16 cellular contexts compared by ENCODE assay signal in genomic region chr10:121539757-121540156, GRCh38. TPM values are rescaled to one million over a fixed set of nuclear protein-coding genes. Genes with fewer than 3 reads are reported as not detected.
DNase-seq lines count a peak whose midpoint lies in the region; ATAC-seq and TF ChIP-seq lines count a peak whose summit lies in the region.
"Had no signal": no experiment of that assay in that cellular context is flagged by ENCODE, and none has a peak within 500 bp of the region (broad histone marks: within the 10 kb centered on the region; RNA-seq: fewer than 3 reads in every experiment).

No MANE protein-coding gene starts in this region.

- peaks cover 14% of the 10 kb centered on the region; the same call in 1 of the 2 replicates for H3K79me2 ChIP-seq in H9 (ENCODE audit: insufficient read depth, low read length)

- peaks cover 3% of the 10 kb centered on the region for H3K79me1 ChIP-seq in H9 (ENCODE audit: insufficient read depth, low read depth, low read length, poor library complexity, severe bottlenecking)

- H2BK12ac ChIP-seq in H9 (ENCODE audit: insufficient read length, low read depth, low read length) = no peak overlapping the region

- no peak for DNase-seq in H9
- DNase-seq in NCI-H446 (lab: John Stamatoyannopoulos, UW) = peak; percentile 8 to 57
- DNase-seq in caudate nucleus (lab: John Stamatoyannopoulos, UW) = peak in 2 of 61 donors; percentile 23 to 24
- DNase-seq in pons (ENCODE audit: low spot score) = peak; percentile 80
- DNase-seq in RKO (ENCODE audit: low spot score) = no peak
- no peak for DNase-seq in activated CD4-positive, alpha-beta T cell treated with anti-CD3 and anti-CD28 coated beads, Interleukin-2, amount 50 U/mL, for 4 hours
- DNase-seq in mucosa of descending colon = no peak
- no peak for DNase-seq in adrenal gland
- DNase-seq: DMS153, NCI-H146, NCI-H2081 treated with DMSO at 0.1 percent for 48 hours had no signal

- no peak overlapping the region for H4K8ac ChIP-seq in H9 (replicated peaks; ENCODE audit: insufficient read length, low read depth, low read length)

- peak overlapping the region in 2 of 3 experiments; percentile 45 to 85; a peak in 2 of 7 replicates for H3K27ac Mint-ChIP-seq in H9

- no peak for TF ChIP-seq CTCF in H9 (conservative IDR thresholded peaks at IDR 0.05)
- TF ChIP-seq CTCF in mucosa of descending colon (IDR thresholded peaks at IDR 0.05) = no peak
- no peak for TF ChIP-seq CTCF in adrenal gland (IDR thresholded peaks at IDR 0.05)

- peaks cover 79 to 86% of the 10 kb centered on the region in 2 experiments for H3K4me1 Mint-ChIP-seq in H9

- no peak overlapping the region for H3K4ac ChIP-seq in H9 (ENCODE audit: low read depth, low read length)

- H3K36me3 Mint-ChIP-seq in H9 (ENCODE audit: insufficient read depth in 1 of 3, low read depth in 3 of 3) = peaks cover 35 to 71% (median 59%) of the 10 kb centered on the region in 3 experiments

- intact Hi-C loops in mucosa of descending colon (cut with DNase I, micrococcal nuclease) (loop anchor here in 1 of 2 donors (10.0 kb wide), 1 partner anchor 55 kb away; the partner anchor contains the start of gene FGFR2), adrenal gland (cut with DNase I) (no loop called here)

- no peak overlapping the region for H3K18ac ChIP-seq in H9 (ENCODE audit: insufficient read length, low read depth, low read length)

- no peak overlapping the region for H4K91ac ChIP-seq in H9 (ENCODE audit: insufficient read length, low read depth, low read length)

- H3K27ac ChIP-seq in H9 (ENCODE audit: insufficient read length, low read depth, low read length) (no peak overlapping the region), caudate nucleus (ENCODE audit: low read depth, low read length) (peak overlapping the region; percentile 22), adrenal gland (no peak overlapping the region)
- H3K27ac ChIP-seq: BLaER1, RWPE1 had no signal

- no peak overlapping the region for H3K9ac ChIP-seq in H9 (ENCODE audit: extremely low read depth, insufficient read length, low read length)
- H3K9ac ChIP-seq: BLaER1 had no signal

- no peak overlapping the region for H2BK15ac ChIP-seq in H9 (ENCODE audit: low read depth, low read length)

- no peak overlapping the region for H3T11ph ChIP-seq in H9 (ENCODE audit: low read length)

- no peak overlapping the region for H3K23ac ChIP-seq in H9 (ENCODE audit: insufficient read length, low read depth, low read length)

- no peak overlapping the region for H3K4me2 ChIP-seq in H9 (ENCODE audit: insufficient read depth, insufficient read length, low read length)
- H3K4me2 ChIP-seq: BLaER1 had no signal

- H3K4me1 ChIP-seq in H9 (ENCODE audit: insufficient read depth, low read length) (peaks cover 30% of the 10 kb centered on the region), mucosa of descending colon (ENCODE audit: low read depth) (no peaks in the 10 kb centered on the region), adrenal gland (replicated peaks in 1 of 2) (no peaks in the 10 kb centered on the region)
- H3K4me1 ChIP-seq: BLaER1 had no signal

- H3K27me3 Mint-ChIP-seq in H9 (ENCODE audit: low read depth) = no peaks in the 10 kb centered on the region

- H2BK5ac ChIP-seq in H9 (ENCODE audit: insufficient read length, low read length) = no peak overlapping the region

- no peak overlapping the region for H2AFZ ChIP-seq in H9 (ENCODE audit: low read length)

- peaks cover 5% of the 10 kb centered on the region for H3K23me2 ChIP-seq in H9 (ENCODE audit: insufficient read length, low read depth, low read length, poor library complexity, severe bottlenecking)

- H2AK5ac ChIP-seq in H9 (ENCODE audit: insufficient read length, low read length) = no peak overlapping the region

- TF ChIP-seq POLR2A in adrenal gland (IDR thresholded peaks at IDR 0.05) = no peak

- WGBS in H9 (ENCODE audit: extremely low coverage, insufficient read length, low lambda C conversion rate) = no CpG with 5 or more reads among the region's 7 CpGs
- 78 to 85% (median 80%) methylated on average over 7 of the region's 7 CpGs for WGBS in adrenal gland, 4 donors

- H3K4me3 ChIP-seq in mucosa of descending colon (no peak overlapping the region), adrenal gland (no peak overlapping the region)
- H3K4me3 ChIP-seq: BLaER1 had no signal

- H3K14ac ChIP-seq in H9 (ENCODE audit: insufficient read depth, low read length) = no peak overlapping the region

- no peak overlapping the region for H3K56ac ChIP-seq in H9 (ENCODE audit: insufficient read length, low read depth, low read length)

- no peaks in the 10 kb centered on the region for H3K36me3 ChIP-seq in mucosa of descending colon (ENCODE audit: low read depth)
- no peaks in the 10 kb centered on the region for H3K36me3 ChIP-seq in adrenal gland (replicated peaks in 1 of 2)
- H3K36me3 ChIP-seq: BLaER1 had no signal

- no peaks in the 10 kb centered on the region for H3K27me3 ChIP-seq in H9 (ENCODE audit: insufficient read depth, low read length)
- H3K27me3 ChIP-seq in adrenal gland = no peaks in the 10 kb centered on the region
- H3K27me3 ChIP-seq: BLaER1 had no signal

- no peak overlapping the region for H2BK120ac ChIP-seq in H9 (ENCODE audit: low read depth, low read length, poor library complexity, severe bottlenecking)

- no peaks in the 10 kb centered on the region for H3K9me3 ChIP-seq in H9 (ENCODE audit: control insufficient read depth, low read depth, low read length)
- H3K9me3 ChIP-seq in mucosa of descending colon = no peaks in the 10 kb centered on the region
- H3K9me3 ChIP-seq in adrenal gland (replicated peaks in 1 of 3) = no peaks in the 10 kb centered on the region

- H3K4me3 Mint-ChIP-seq in H9 = no peak overlapping the region

- no peak for ATAC-seq in mucosa of descending colon
- ATAC-seq: HCT116 had no signal

- H3K9me3 Mint-ChIP-seq in H9 = no peaks in the 10 kb centered on the region; a peak in 1 of 5 replicates

- H4K5ac ChIP-seq in H9 (ENCODE audit: insufficient read length, low read depth, low read length) = no peak overlapping the region

- no peak overlapping the region for H2BK20ac ChIP-seq in H9 (ENCODE audit: low read depth, low read length, poor library complexity, severe bottlenecking)

- H4K20me1 ChIP-seq in H9 (ENCODE audit: control insufficient read depth, insufficient read depth, insufficient read length) = no peaks in the 10 kb centered on the region
- H4K20me1 ChIP-seq: BLaER1 had no signal

RNA-seq across cellular contexts. Expression of gene FGFR2, which starts 58.5 kb away (rescaled TPM):
- total RNA-seq in H9 (2021) (133 and 135 TPM in 2 replicates), mucosa of descending colon (100 to 1,000 TPM in 1 of 3 donors, 10 to 100 TPM in 2; 64.3 to 138 (median 77.5) TPM), adrenal gland (10 to 100 TPM; 30.3 to 79.2 (median 49.8) TPM)
- polyA plus RNA-seq in adrenal gland = 10 to 100 TPM; 19.5 to 40.4 (median 21.1) TPM
- total RNA-seq: OCI-LY7 had no signal
- polyA plus RNA-seq: AG04450 had no signal

Comparison
In these comparisons a context has a peak if more than half of its experiments do, and no peak if none do; other contexts are left out.
1. DNase-seq: peak in NCI-H446 (2 of 2) and pons (single experiment); none in H9 (single experiment), RKO (single experiment), activated CD4-positive, alpha-beta T cell treated with anti-CD3 and anti-CD28 coated beads, Interleukin-2, amount 50 U/mL, for 4 hours (0 of 2), mucosa of descending colon (0 of 3) and adrenal gland (0 of 7).